In the genomic region with DNA sequence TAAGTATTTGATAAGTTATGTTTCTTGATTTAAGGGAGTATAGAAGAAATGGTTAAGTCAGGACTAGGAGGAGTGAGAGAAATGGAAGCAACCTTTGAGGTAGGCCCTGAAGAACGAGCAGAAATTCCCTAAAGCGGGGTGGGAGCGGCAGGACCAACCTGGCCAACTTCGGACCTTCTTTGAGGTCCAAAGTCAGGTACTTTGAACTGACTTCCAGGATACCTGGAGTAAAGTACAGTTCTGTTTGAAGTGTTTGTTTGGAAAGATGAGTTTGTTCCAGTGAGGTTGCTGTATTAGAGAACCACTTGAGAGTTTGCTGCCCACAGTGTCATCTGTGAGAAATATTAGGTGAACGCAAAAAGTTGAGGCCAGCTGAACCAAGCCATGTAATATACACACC, we compare ENCODE assay signal across 19 cellular contexts. TPM values are rescaled to one million over a fixed set of nuclear protein-coding genes. Genes with fewer than 3 reads are reported as not detected.
DNase-seq lines count a peak whose midpoint lies in the region; ATAC-seq, FAIRE-seq and TF ChIP-seq lines count a peak whose summit lies in the region.
"Had no signal": no experiment of that assay in that cellular context is flagged by ENCODE, and none has a peak within 500 bp of the region (broad histone marks: within the 10 kb centered on the region; RNA-seq: fewer than 3 reads in every experiment).

No MANE protein-coding gene starts in this region.

- no peak overlapping the region for H2AFZ ChIP-seq in OCI-LY1 (ENCODE audit: low read length)
- H2AFZ ChIP-seq in neural progenitor cell (replicated peaks) = no peak overlapping the region

- no peak for TF ChIP-seq CTCF in OCI-LY1 (IDR thresholded peaks at IDR 0.05; ENCODE audit: low read length)
- no peak for TF ChIP-seq CTCF in neural progenitor cell (IDR thresholded peaks at IDR 0.05)
- TF ChIP-seq CTCF in kidney (IDR thresholded peaks at IDR 0.05; ENCODE audit: borderline replicate concordance, extremely low read depth, insufficient read depth) = no peak
- TF ChIP-seq CTCF in dorsolateral prefrontal cortex (IDR thresholded peaks at IDR 0.05 in 54 of 56, conservative IDR thresholded peaks at IDR 0.05 in 2 of 56; ENCODE audit: low read depth in 1 of 56, partially characterized antibody in 56 of 56) = no peak

- H3F3A ChIP-seq in OCI-LY1 (ENCODE audit: insufficient read depth, low read length) (no peaks in the 10 kb centered on the region), neural progenitor cell (ENCODE audit: low read depth) (peaks cover 5% of the 10 kb centered on the region)

- H3K9ac ChIP-seq in OCI-LY1 (ENCODE audit: low read length) (no peak overlapping the region), neural progenitor cell (no peak overlapping the region), kidney (ENCODE audit: low read length in 2 of 2) (no peak overlapping the region)

- H3K9me2 ChIP-seq in OCI-LY1 (ENCODE audit: low read depth, low read length) = no peaks in the 10 kb centered on the region

- H3K36me3 Mint-ChIP-seq in activated CD4-positive, alpha-beta T cell treated with anti-CD3 and anti-CD28 coated beads for 36 hours (ENCODE audit: low read depth) = peaks cover 28% of the 10 kb centered on the region
- peaks cover 55% of the 10 kb centered on the region for H3K36me3 Mint-ChIP-seq in effector memory CD8-positive, alpha-beta T cell (ENCODE audit: insufficient read depth)
- H3K36me3 Mint-ChIP-seq in neural progenitor cell = peaks cover 25% of the 10 kb centered on the region

- CTCF ChIA-PET in activated CD4-positive, alpha-beta T cell treated with anti-CD3 and anti-CD28 coated beads for 36 hours (lab: Charles Lee) = interaction anchor here (0.8 to 1.3 kb wide), 2 partner anchors 9 to 12 kb away, joined by 3 read pairs; partner anchors contain the start of gene RNF4

- no peak for FAIRE-seq in kidney (lab: Jason Lieb, UNC)
- FAIRE-seq: endometrium, H1 had no signal

- H4K20me1 ChIP-seq in OCI-LY1 (ENCODE audit: insufficient read depth, low read length) = no peaks in the 10 kb centered on the region
- peaks cover 100% of the 10 kb centered on the region for H4K20me1 ChIP-seq in neural progenitor cell (ENCODE audit: low read depth)

- H3K9me3 Mint-ChIP-seq in activated CD4-positive, alpha-beta T cell treated with anti-CD3 and anti-CD28 coated beads for 36 hours (ENCODE audit: low read depth) = no peaks in the 10 kb centered on the region
- H3K9me3 Mint-ChIP-seq in effector memory CD8-positive, alpha-beta T cell = no peaks in the 10 kb centered on the region
- H3K9me3 Mint-ChIP-seq in neural progenitor cell = peaks cover 2% of the 10 kb centered on the region
- H3K9me3 Mint-ChIP-seq: activated T-helper 2 cell treated with anti-CD3 and anti-CD28 coated beads, Interferon-gamma antibody, Interleukin-2, Interleukin-4, amounts not matched to agents 10 μg/mL and 5 μg/mL and 100 μg/mL, durations not matched to agents 14 hours and 24 hours and 36 hours had no signal

- no peaks in the 10 kb centered on the region for H3K9me3 ChIP-seq in OCI-LY1 (ENCODE audit: low read length)
- no peaks in the 10 kb centered on the region for H3K9me3 ChIP-seq in neural progenitor cell (ENCODE audit: low read depth)
- no peaks in the 10 kb centered on the region for H3K9me3 ChIP-seq in kidney (ENCODE audit: control insufficient read depth in 1 of 2, low read length in 2 of 2)
- H3K9me3 ChIP-seq: tibial artery had no signal

- POLR2A ChIA-PET in activated CD4-positive, alpha-beta T cell treated with anti-CD3 and anti-CD28 coated beads for 36 hours (lab: Charles Lee) = interaction anchor here (0.9 kb wide), 1 partner anchor 12 kb away, joined by 3 read pairs; the partner anchor contains the start of gene RNF4

- no peak overlapping the region for H3K4me3 Mint-ChIP-seq in activated CD4-positive, alpha-beta T cell treated with anti-CD3 and anti-CD28 coated beads for 36 hours
- H3K4me3 Mint-ChIP-seq in effector memory CD8-positive, alpha-beta T cell = peak overlapping the region; percentile 28 to 65
- H3K4me3 Mint-ChIP-seq in neural progenitor cell = no peak overlapping the region

- H3K27me3 ChIP-seq in OCI-LY1 (ENCODE audit: insufficient read depth, low read length) (no peaks in the 10 kb centered on the region), neural progenitor cell (no peaks in the 10 kb centered on the region), dorsolateral prefrontal cortex (no peaks in the 10 kb centered on the region)
- H3K27me3 ChIP-seq: tibial artery had no signal

- peak overlapping the region; percentile 69 for H3K27ac Mint-ChIP-seq in activated CD4-positive, alpha-beta T cell treated with anti-CD3 and anti-CD28 coated beads for 36 hours
- H3K27ac Mint-ChIP-seq in effector memory CD8-positive, alpha-beta T cell = peak overlapping the region; percentile 44 to 92
- H3K27ac Mint-ChIP-seq in neural progenitor cell = no peak overlapping the region
- H3K27ac Mint-ChIP-seq: activated T-helper 2 cell treated with anti-CD3 and anti-CD28 coated beads, Interferon-gamma antibody, Interleukin-2, Interleukin-4, amounts not matched to agents 10 μg/mL and 5 μg/mL and 100 μg/mL, durations not matched to agents 14 hours and 24 hours and 36 hours had no signal

- H3K4me2 ChIP-seq in OCI-LY1 (ENCODE audit: low read length) = peak overlapping the region; percentile 42; the same call in 1 of the 2 replicates
- H3K4me2 ChIP-seq in neural progenitor cell = no peak overlapping the region

- H3K4me1 Mint-ChIP-seq in activated CD4-positive, alpha-beta T cell treated with anti-CD3 and anti-CD28 coated beads for 36 hours = peaks cover 89% of the 10 kb centered on the region
- H3K4me1 Mint-ChIP-seq in effector memory CD8-positive, alpha-beta T cell (ENCODE audit: low read depth in 2 of 2) = peaks cover 81 to 91% of the 10 kb centered on the region in 2 donors
- H3K4me1 Mint-ChIP-seq in neural progenitor cell = peaks cover 45% of the 10 kb centered on the region

- H3K27ac ChIP-seq in OCI-LY1 (ENCODE audit: low read depth, low read length, poor library complexity, severe bottlenecking) (no peak overlapping the region), neural progenitor cell (peak overlapping the region; percentile 44), kidney (ENCODE audit: low read depth in 2 of 2, low read length in 2 of 2) (peak overlapping the region in 1 of 2 donors; percentile 72), dorsolateral prefrontal cortex (peak overlapping the region in 2 of 59 donors; percentile 13 to 22)
- H3K27ac ChIP-seq: C4-2B, tibial artery had no signal

- no peaks in the 10 kb centered on the region for H3K27me3 Mint-ChIP-seq in activated CD4-positive, alpha-beta T cell treated with anti-CD3 and anti-CD28 coated beads for 36 hours
- H3K27me3 Mint-ChIP-seq in effector memory CD8-positive, alpha-beta T cell = no peaks in the 10 kb centered on the region
- H3K27me3 Mint-ChIP-seq in neural progenitor cell (ENCODE audit: insufficient read depth, low read depth) = peaks cover 4% of the 10 kb centered on the region

- H3K4me1 ChIP-seq in OCI-LY1 (ENCODE audit: insufficient read depth, low read length, severe bottlenecking) (peaks cover 62% of the 10 kb centered on the region), neural progenitor cell (peaks cover 33% of the 10 kb centered on the region), kidney (ENCODE audit: control insufficient read depth in 1 of 2, insufficient read depth in 1 of 2, low read depth in 1 of 2, low read length in 2 of 2) (peaks cover 52 to 56% of the 10 kb centered on the region in 2 donors)

- H3K79me2 ChIP-seq in OCI-LY1 (ENCODE audit: insufficient read depth, low read length) (peaks cover 96% of the 10 kb centered on the region), neural progenitor cell (ENCODE audit: low read depth) (peaks cover 100% of the 10 kb centered on the region)

- H3K36me3 ChIP-seq in OCI-LY1 (ENCODE audit: insufficient read depth, low read length) (peaks cover 14% of the 10 kb centered on the region), neural progenitor cell (no peaks in the 10 kb centered on the region), kidney (ENCODE audit: control insufficient read depth in 1 of 2, insufficient read depth in 2 of 2, low read length in 2 of 2) (no peaks in the 10 kb centered on the region)

- ATAC-seq in activated CD4-positive, alpha-beta T cell treated with anti-CD3 and anti-CD28 coated beads for 36 hours = no peak
- ATAC-seq in effector memory CD8-positive, alpha-beta T cell (replicated peaks) = no peak
- ATAC-seq: right cardiac atrium had no signal

- no peak for DNase-seq in activated CD4-positive, alpha-beta T cell treated with anti-CD3 and anti-CD28 coated beads for 36 hours
- no peak for DNase-seq in activated CD4-positive, alpha-beta T cell treated with anti-CD3 and anti-CD28 coated beads, Interleukin-2, amount 50 U/mL, for 4 hours
- no peak for DNase-seq in effector memory CD8-positive, alpha-beta T cell
- DNase-seq in neural progenitor cell (ENCODE audit: low spot score) (no peak), NCI-H69 (lab: John Stamatoyannopoulos, UW) (no peak), kidney (no peak), dorsolateral prefrontal cortex (no peak)
- DNase-seq: hippocampal formation; kidney glomerular epithelial cell; midbrain; right cardiac atrium; stimulated activated naive CD4-positive, alpha-beta T cell; SW 1271; tibial artery had no signal

- intact Hi-C loops in activated CD4-positive, alpha-beta T cell treated with anti-CD3 and anti-CD28 coated beads for 36 hours (cut with DNase I, micrococcal nuclease) = no loop called here
- intact Hi-C loops in kidney (cut with DNase I) = no loop called here
- intact Hi-C loops in dorsolateral prefrontal cortex (cut with DNase I) = no loop called here

- H3K4me3 ChIP-seq in OCI-LY1 (ENCODE audit: low read depth, low read length, poor library complexity, severe bottlenecking) = no peak overlapping the region
- H3K4me3 ChIP-seq in neural progenitor cell = no peak overlapping the region
- no peak overlapping the region for H3K4me3 ChIP-seq in kidney (ENCODE audit: low read length in 2 of 2)
- H3K4me3 ChIP-seq in dorsolateral prefrontal cortex = no peak overlapping the region
- H3K4me3 ChIP-seq: tibial artery had no signal

RNA-seq across cellular contexts. Expression of gene RNF4, which starts 11.7 kb away (rescaled TPM):
- total RNA-seq in activated CD4-positive, alpha-beta T cell treated with anti-CD3 and anti-CD28 coated beads for 36 hours = 10 to 100 TPM; 87.5 to 94.1 TPM
- total RNA-seq in neural progenitor cell (ENCODE audit: low replicate concordance) = 73.8 and 96.4 TPM in 2 replicates
- 61.5 TPM for total RNA-seq in kidney
- 24.2 TPM for polyA plus RNA-seq in kidney (ENCODE audit: insufficient read depth, low read depth, low replicate concordance)
- 10 to 100 TPM; 40.7 to 76.3 (median 56.4) TPM for total RNA-seq in dorsolateral prefrontal cortex

RNA-seq across cellular contexts. Expression of gene FAM193A, which starts 55.8 kb away (rescaled TPM):
- total RNA-seq in activated CD4-positive, alpha-beta T cell treated with anti-CD3 and anti-CD28 coated beads for 36 hours = 10 to 100 TPM; 22.1 to 30.1 TPM
- 22.5 and 29.1 TPM in 2 replicates for total RNA-seq in neural progenitor cell (ENCODE audit: low replicate concordance)
- 29.3 TPM for total RNA-seq in kidney
- 6.3 TPM for polyA plus RNA-seq in kidney (ENCODE audit: insufficient read depth, low read depth, low replicate concordance)
- total RNA-seq in dorsolateral prefrontal cortex = 10 to 100 TPM; 30.7 to 56.7 (median 40.1) TPM

Comparison
In these comparisons a context has a peak if more than half of its experiments do, and no peak if none do; other contexts are left out.
1. H3K4me3 Mint-ChIP-seq: peak in effector memory CD8-positive, alpha-beta T cell (2 of 2); none in activated CD4-positive, alpha-beta T cell treated with anti-CD3 and anti-CD28 coated beads for 36 hours (single experiment) and neural progenitor cell (single experiment).